In the genomic region with DNA sequence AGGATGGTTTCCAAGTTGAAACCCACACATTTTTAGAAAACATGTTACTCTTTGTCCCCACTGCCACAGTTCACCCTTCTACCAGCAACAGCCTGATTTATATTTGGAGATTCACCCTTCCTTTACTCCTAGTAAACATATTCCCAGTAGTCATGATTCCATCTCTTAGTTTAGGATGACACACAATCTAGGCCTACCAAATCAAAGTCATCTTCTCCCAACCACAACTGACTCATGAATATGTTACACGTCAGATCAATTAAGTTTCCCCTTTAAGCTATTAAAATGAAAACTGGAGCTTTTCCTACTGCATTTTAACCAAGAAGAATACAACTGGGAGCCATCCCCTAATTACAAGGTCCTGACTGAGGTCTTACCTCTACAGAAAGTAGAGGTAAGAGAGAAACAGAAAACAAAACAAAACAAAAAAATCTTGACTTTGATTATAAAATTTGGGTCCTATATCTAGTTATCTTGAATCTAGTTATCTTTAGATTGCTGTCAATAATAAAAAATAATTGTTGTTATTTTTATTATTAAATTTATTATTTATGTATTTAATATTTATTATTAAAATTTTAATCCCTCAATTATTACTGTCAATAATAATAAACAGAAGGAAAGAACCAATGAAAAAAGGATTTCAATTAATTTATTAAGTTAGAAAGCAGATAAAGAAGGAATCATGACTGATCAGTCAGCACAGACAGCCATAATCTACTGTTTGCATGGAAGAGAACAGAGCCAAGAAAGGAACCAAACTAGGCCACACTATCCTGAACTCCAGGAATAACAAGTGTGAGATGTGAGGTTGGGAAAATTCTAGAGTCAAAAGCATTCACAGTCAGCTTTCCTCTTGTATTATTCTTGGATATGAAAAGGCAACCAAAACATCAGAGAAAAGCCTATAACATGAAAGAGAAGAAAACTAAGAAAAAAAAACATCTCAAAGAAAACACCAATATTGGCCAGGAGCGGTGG, we compare ENCODE assay signal across 1 cellular context.
TF ChIP-seq lines count a peak whose summit lies in the region.

No MANE protein-coding gene starts in this region.

TF ChIP-seq in IMR-90, 13 proteins besides CTCF, POLR2A, EP300 and RAD21:
- peak; percentile 47; the same call in 1 of the 2 replicates for TF ChIP-seq FOS (IDR thresholded peaks at IDR 0.05; ENCODE audit: low read depth, low read length)
- TF ChIP-seq RFX5 (IDR thresholded peaks at IDR 0.05; ENCODE audit: low read depth, low read length) = no peak
